ENCODE assay signal across 19 cellular contexts in the genomic region with DNA sequence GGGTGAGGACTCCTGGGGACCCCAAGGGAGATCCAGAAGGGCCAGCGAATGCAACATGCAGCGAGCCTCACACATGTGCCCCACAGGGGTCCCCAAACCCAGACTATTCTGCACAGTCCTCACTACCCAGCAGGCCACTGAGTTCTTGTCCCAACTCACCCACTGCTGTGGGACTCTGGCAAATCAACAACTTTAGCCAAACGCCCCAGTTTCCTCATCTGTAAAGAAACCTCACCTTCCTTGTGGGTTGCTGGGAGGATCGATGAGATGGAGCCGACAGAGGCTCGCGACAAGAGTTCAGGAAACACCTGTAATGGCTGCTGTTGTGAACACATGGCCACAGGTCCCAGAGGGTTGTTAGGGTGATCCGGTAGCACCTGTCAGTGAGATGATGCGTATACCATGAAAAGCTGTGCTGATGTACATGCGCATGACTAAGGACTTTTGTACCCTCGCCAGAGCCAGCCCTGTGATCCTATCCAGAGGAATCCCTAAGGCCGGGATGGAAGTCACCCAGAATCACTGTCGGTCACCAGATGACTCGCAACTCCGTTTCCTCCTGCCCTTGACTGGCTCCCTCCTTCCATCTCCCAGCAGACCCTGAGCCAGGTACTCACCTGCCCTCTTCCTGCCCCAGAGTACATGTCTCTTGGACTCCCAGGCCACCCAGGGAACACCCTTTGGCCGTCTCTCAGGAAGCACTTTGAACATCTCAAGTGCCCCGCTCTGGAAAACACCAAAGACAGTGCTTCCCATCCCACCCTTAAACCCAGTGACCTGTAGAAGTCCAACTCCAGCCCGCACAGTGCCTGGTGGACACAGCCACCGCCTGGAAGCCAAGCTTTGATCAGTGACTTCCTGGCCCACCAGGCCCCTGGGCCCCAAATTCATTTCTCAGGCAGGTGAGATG.
DNase-seq lines count a peak whose midpoint lies in the region; ATAC-seq and TF ChIP-seq lines count a peak whose summit lies in the region.
"Had no signal": no experiment of that assay in that cellular context is flagged by ENCODE, and none has a peak within 500 bp of the region (broad histone marks: within the 10 kb centered on the region; RNA-seq: fewer than 3 reads in every experiment).

No MANE protein-coding gene starts in this region.

- no peak for ATAC-seq in left cardiac atrium
- no peak for ATAC-seq in GM18868 (IDR thresholded peaks at IDR 0.05; ENCODE audit: unreplicated experiment)
- ATAC-seq: activated T-cell treated with anti-CD3 and anti-CD28 coated beads, Interleukin-2, amount 50 U/mL, for 72 hours; body of pancreas; Right ventricle myocardium inferior; stimulated activated effector memory CD8-positive, alpha-beta T cell treated with anti-CD3 and anti-CD28 coated beads, Interleukin-12 subunit alpha, Interleukin-12 subunit beta, amount 100 ng/mL, for 72 hours had no signal

- no peaks in the 10 kb centered on the region for H3K9me3 ChIP-seq in right atrium auricular region
- H3K9me3 ChIP-seq: body of pancreas, neutrophil, thyroid gland had no signal

- TF ChIP-seq CTCF in right atrium auricular region (IDR thresholded peaks at IDR 0.05) (no peak), foreskin fibroblast (IDR thresholded peaks at IDR 0.05; ENCODE audit: low read depth, low read length) (no peak)

- DNase-seq in right atrium auricular region (ENCODE audit: low spot score): peak; percentile 30
- DNase-seq in left cardiac atrium: no peak
- peak; percentile 24 for DNase-seq in RKO (ENCODE audit: low spot score)
- peak; percentile 82 for DNase-seq in mesenteric fat pad (ENCODE audit: low spot score)
- no peak for DNase-seq in NCI-H1105 treated with DMSO at 0.1 percent for 48 hours (lab: John Stamatoyannopoulos, UW)
- DNase-seq in foreskin fibroblast: no peak
- DNase-seq in hepatic stellate cell (ENCODE audit: low spot score): no peak
- DNase-seq: activated naive CD8-positive, alpha-beta T cell treated with anti-CD3 and anti-CD28 coated beads, Interleukin-2, amount 10 ng/mL, durations not matched to agents 7 days and 5 days; activated T-cell treated with anti-CD3 and anti-CD28 coated beads, Interleukin-2, amount 50 U/mL, for 72 hours; body of pancreas; hypothalamus; Karpas-422; kidney glomerular epithelial cell; NCI-H345; thyroid gland had no signal

- H3K27me3 ChIP-seq in right atrium auricular region: no peaks in the 10 kb centered on the region
- H3K27me3 ChIP-seq: body of pancreas, thyroid gland had no signal

- no peaks in the 10 kb centered on the region for H3K36me3 ChIP-seq in right atrium auricular region
- H3K36me3 ChIP-seq: neutrophil, thyroid gland had no signal

- peaks cover 0 to 55% of the 10 kb centered on the region in 2 donors for H3K4me1 ChIP-seq in right atrium auricular region

- no peak overlapping the region for H3K4me3 ChIP-seq in right atrium auricular region
- H3K4me3 ChIP-seq in foreskin fibroblast (ENCODE audit: low read depth in 1 of 2, low read length in 2 of 2): no peak overlapping the region
- H3K4me3 ChIP-seq: body of pancreas, thyroid gland had no signal

- no peak overlapping the region for H3K27ac ChIP-seq in right atrium auricular region
- H3K27ac ChIP-seq: body of pancreas, neutrophil, thyroid gland had no signal

- intact Hi-C loops in left cardiac atrium (cut with DNase I): no loop called here

Comparison
In these comparisons a context has a peak if more than half of its experiments do, and no peak if none do; other contexts are left out.
1. DNase-seq: peak in right atrium auricular region (single experiment), RKO (single experiment) and mesenteric fat pad (single experiment); none in left cardiac atrium (single experiment), NCI-H1105 treated with DMSO at 0.1 percent for 48 hours (single experiment), foreskin fibroblast (0 of 2) and hepatic stellate cell (single experiment).